In genomic region chr11:875203-875602, GRCh38 we compare ENCODE assay signal across 7 cellular contexts. TPM values are rescaled to one million over a fixed set of nuclear protein-coding genes. Genes with fewer than 3 reads are reported as not detected.
"Had no signal": no experiment of that assay in that cellular context is flagged by ENCODE, and none has a peak within 500 bp of the region (broad histone marks: within the 10 kb centered on the region; RNA-seq: fewer than 3 reads in every experiment).

No MANE protein-coding gene starts in this region.

- H3K27me3 Mint-ChIP-seq: IgD-negative memory B cell had no signal

- H3K9me3 Mint-ChIP-seq: GM23338, H9, IgD-negative memory B cell had no signal

- ATAC-seq: GM23338, HepG2 had no signal

- H3K27ac ChIP-seq: HL-60 had no signal

- DNase-seq: H9, HCEC 1CT had no signal

- H3K4me3 ChIP-seq: GM23338 had no signal

- H3K4me2 ChIP-seq: GM23338 had no signal

- H2AFZ ChIP-seq: GM23338 had no signal

- H3K27ac Mint-ChIP-seq: GM23338 had no signal

- H3K4me3 Mint-ChIP-seq: GM23338, H9, IgD-negative memory B cell had no signal

RNA-seq across cellular contexts. Expression of gene CRACR2B, which starts 47.5 kb away (rescaled TPM):
- total RNA-seq: HT1080 had no signal
